In the genomic region with DNA sequence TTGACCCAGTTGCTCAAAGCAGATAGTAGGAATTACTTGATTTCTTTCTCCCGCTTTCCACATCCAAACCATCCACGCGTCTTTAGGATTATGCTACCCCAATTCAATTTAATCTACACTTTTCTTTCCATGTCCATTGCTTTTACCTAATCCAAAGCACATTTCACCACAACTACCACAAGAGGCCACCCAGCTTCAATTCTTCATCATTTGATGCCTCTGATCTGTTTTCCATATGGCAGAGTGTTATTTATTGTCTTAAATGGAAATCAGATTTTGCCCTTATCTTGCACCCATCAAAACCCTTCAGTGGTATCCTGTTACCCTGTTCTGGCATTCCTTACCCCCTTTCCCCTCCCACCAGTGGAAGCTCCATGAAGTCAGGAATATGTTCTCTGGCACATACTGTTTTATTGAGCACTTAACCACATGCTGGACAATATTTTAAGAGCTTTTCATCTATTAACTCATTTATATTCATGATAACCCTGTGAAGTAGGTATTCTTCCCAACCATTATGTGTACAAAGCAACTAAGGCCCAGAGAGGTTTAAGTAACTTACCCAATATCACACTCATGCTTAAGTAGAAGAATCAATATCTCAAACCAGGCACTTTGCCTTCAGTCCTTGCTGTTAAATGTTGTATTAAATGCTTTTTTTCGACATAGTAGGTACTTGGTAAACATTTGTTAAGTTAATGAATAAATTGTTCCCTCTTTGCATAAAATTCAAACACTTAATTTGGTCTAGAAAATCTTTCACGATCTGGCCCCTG, we compare ENCODE assay signal across 19 cellular contexts. TPM values are rescaled to one million over a fixed set of nuclear protein-coding genes. Genes with fewer than 3 reads are reported as not detected.
DNase-seq lines count a peak whose midpoint lies in the region; ATAC-seq and TF ChIP-seq lines count a peak whose summit lies in the region.
"Had no signal": no experiment of that assay in that cellular context is flagged by ENCODE, and none has a peak within 500 bp of the region (broad histone marks: within the 10 kb centered on the region; RNA-seq: fewer than 3 reads in every experiment).

No MANE protein-coding gene starts in this region.

- H3K4me3 Mint-ChIP-seq in nephron progenitor cell: no peak overlapping the region
- no peak overlapping the region for H3K4me3 Mint-ChIP-seq in Calu3 (ENCODE audit: low read depth, unreplicated experiment)
- H3K4me3 Mint-ChIP-seq: activated T-helper 17 cell treated with anti-CD3 and anti-CD28 coated beads, Interleukin-2, amount 50 U/mL, for 72 hours; neural progenitor cell had no signal

- H3K4me2 ChIP-seq in GM23248 (ENCODE audit: unreplicated experiment): no peak overlapping the region
- H3K4me2 ChIP-seq: neural progenitor cell had no signal

- no peak for TF ChIP-seq POLR2A in esophagus muscularis mucosa (IDR thresholded peaks at IDR 0.05; ENCODE audit: low read depth)

- 91 to 93% methylated on average over 5 of the region's 5 CpGs for WGBS in GM23248 (ENCODE audit: low coverage in 1 of 2, low lambda C conversion rate in 2 of 2, missing lambda C conversion rate in 2 of 2), 2 experiments
- 95% methylated on average over 5 of the region's 5 CpGs for WGBS in esophagus muscularis mucosa

- no peak for DNase-seq in GM23248
- peak; percentile 30 for DNase-seq in RPMI7951 (ENCODE audit: low read depth)
- DNase-seq in esophagus muscularis mucosa (ENCODE audit: extremely low spot score): no peak
- DNase-seq in nephron progenitor cell: no peak
- no peak for DNase-seq in Calu3
- no peak for DNase-seq in pons (ENCODE audit: low spot score)
- no peak for DNase-seq in stimulated activated naive CD4-positive, alpha-beta T cell (lab: John Stamatoyannopoulos, UW)
- DNase-seq: Caco-2; HCEC 1CT; NCI-H1092; NCI-H2107; NCI-H526 treated with DMSO at 0.1 percent for 48 hours; right cardiac atrium; stimulated activated CD4-positive, alpha-beta T cell treated with anti-CD3 and anti-CD28 coated beads, Interleukin-1b, Interleukin-23, amount 100 ng/mL, for 48 hours had no signal

- in situ Hi-C loops in GM23248 (cut with MboI): no loop called here

- no peak for TF ChIP-seq EP300 in esophagus muscularis mucosa (IDR thresholded peaks at IDR 0.05)

- H3K27me3 ChIP-seq in GM23248 (replicated peaks; ENCODE audit: insufficient read depth): no peaks in the 10 kb centered on the region
- H3K27me3 ChIP-seq in esophagus muscularis mucosa: no peaks in the 10 kb centered on the region
- H3K27me3 ChIP-seq: neural progenitor cell, suprapubic skin had no signal

- H3K79me2 ChIP-seq in GM23248 (ENCODE audit: insufficient read depth): peaks cover 100% of the 10 kb centered on the region

- H3K9me3 ChIP-seq in GM23248 (ENCODE audit: low read depth): no peaks in the 10 kb centered on the region
- H3K9me3 ChIP-seq in esophagus muscularis mucosa: no peaks in the 10 kb centered on the region
- H3K9me3 ChIP-seq: Caco-2, suprapubic skin had no signal

- no peak for ATAC-seq in HG03378 (IDR thresholded peaks at IDR 0.05; ENCODE audit: unreplicated experiment)
- ATAC-seq: activated T-helper 17 cell treated with anti-CD3 and anti-CD28 coated beads, Interleukin-2, amount 50 U/mL, for 72 hours; Panc1; right cardiac atrium had no signal

- H3K9me2 ChIP-seq in GM23248 (ENCODE audit: insufficient read depth): no peaks in the 10 kb centered on the region

- CTCF ChIA-PET in Calu3 (lab: Charles Lee): no interaction called here

- H3F3A ChIP-seq in GM23248 (ENCODE audit: insufficient read depth): peaks cover 98% of the 10 kb centered on the region

- H3K9me3 Mint-ChIP-seq in nephron progenitor cell (no peaks in the 10 kb centered on the region), Calu3 (ENCODE audit: low read depth, unreplicated experiment) (no peaks in the 10 kb centered on the region)
- H3K9me3 Mint-ChIP-seq: activated T-helper 17 cell treated with anti-CD3 and anti-CD28 coated beads, Interleukin-2, amount 50 U/mL, for 72 hours; neural progenitor cell had no signal

- intact Hi-C loops in esophagus muscularis mucosa (cut with DNase I): no loop called here
- intact Hi-C loops in Calu3 (cut with micrococcal nuclease; ENCODE audit: unreplicated experiment): no loop called here

- H3K4me1 Mint-ChIP-seq in nephron progenitor cell (peaks cover 31% of the 10 kb centered on the region), Calu3 (ENCODE audit: low read depth, unreplicated experiment) (peaks cover 15% of the 10 kb centered on the region)
- H3K4me1 Mint-ChIP-seq: activated T-helper 17 cell treated with anti-CD3 and anti-CD28 coated beads, Interleukin-2, amount 50 U/mL, for 72 hours had no signal

- TF ChIP-seq CTCF in esophagus muscularis mucosa (IDR thresholded peaks at IDR 0.05): no peak
- TF ChIP-seq CTCF in nephron progenitor cell (IDR thresholded peaks at IDR 0.05): no peak
- no peak for TF ChIP-seq CTCF in Calu3 (IDR thresholded peaks at IDR 0.05; ENCODE audit: unreplicated experiment)

- H3K36me3 Mint-ChIP-seq in nephron progenitor cell (ENCODE audit: low read depth): peaks cover 53% of the 10 kb centered on the region
- H3K36me3 Mint-ChIP-seq in Calu3 (ENCODE audit: insufficient read depth, unreplicated experiment): no peaks in the 10 kb centered on the region

- H3K4me3 ChIP-seq in GM23248: no peak overlapping the region
- no peak overlapping the region for H3K4me3 ChIP-seq in esophagus muscularis mucosa
- H3K4me3 ChIP-seq: neural progenitor cell, suprapubic skin had no signal

- H2AFZ ChIP-seq in GM23248: no peak overlapping the region
- H2AFZ ChIP-seq: neural progenitor cell had no signal

- H3K27me3 Mint-ChIP-seq in nephron progenitor cell (ENCODE audit: low read depth, poor library complexity) (peaks cover 3% of the 10 kb centered on the region), Calu3 (ENCODE audit: unreplicated experiment) (no peaks in the 10 kb centered on the region)

- H3K9ac ChIP-seq in GM23248: no peak overlapping the region
- H3K9ac ChIP-seq: neural progenitor cell had no signal

- H3K27ac ChIP-seq in GM23248: peak overlapping the region; percentile 41; the same call in 1 of the 2 replicates
- peak overlapping the region in 3 of 4 donors; percentile 26 to 59 (median 33) for H3K27ac ChIP-seq in esophagus muscularis mucosa (replicated peaks in 1 of 4)
- H3K27ac ChIP-seq: neural progenitor cell, suprapubic skin had no signal

- H3K36me3 ChIP-seq in GM23248 (ENCODE audit: low read depth) (peaks cover 36% of the 10 kb centered on the region), esophagus muscularis mucosa (no peaks in the 10 kb centered on the region)
- H3K36me3 ChIP-seq: neural progenitor cell, suprapubic skin had no signal

- no TSS peak for BruUV-seq in Calu3 (replicated peaks; lab: Mats Ljungman, UMichigan)

- peaks cover 84% of the 10 kb centered on the region for H4K20me1 ChIP-seq in GM23248 (ENCODE audit: insufficient read depth)

- peak overlapping the region; percentile 16 for H3K27ac Mint-ChIP-seq in nephron progenitor cell
- H3K27ac Mint-ChIP-seq in Calu3 (ENCODE audit: unreplicated experiment): no peak overlapping the region
- H3K27ac Mint-ChIP-seq: activated T-helper 17 cell treated with anti-CD3 and anti-CD28 coated beads, Interleukin-2, amount 50 U/mL, for 72 hours; neural progenitor cell had no signal

- peaks cover 64% of the 10 kb centered on the region for H3K4me1 ChIP-seq in GM23248 (ENCODE audit: insufficient read depth)
- peaks cover 28 to 86% (median 84%) of the 10 kb centered on the region in 4 donors for H3K4me1 ChIP-seq in esophagus muscularis mucosa

RNA-seq across cellular contexts. Expression of a gene that starts 34.6 kb away (rescaled TPM):
- total RNA-seq in GM23248 (2014; rRNA removed; shearing (Covaris generic)): 1,589 and 1,665 TPM in 2 replicates
- polyA plus RNA-seq in GM23248 (2016; fragmentation: Nextera tagmentation; extraction: Ambion mirVana): 1,380 and 1,381 TPM in 2 replicates
- 680 and 835 TPM in 2 replicates for total RNA-seq in RPMI7951 (2014; rRNA removed; shearing (Covaris generic))
- total RNA-seq in esophagus muscularis mucosa (100 to 1,000 TPM; 375 to 606 (median 595) TPM), Calu3 (2022) (45.2 and 62.7 TPM in 2 replicates)
